ENCODE assay signal across 30 cellular contexts in genomic region chr2:120496759-120497158, GRCh38.
"Had no signal": no experiment of that assay in that cellular context is flagged by ENCODE, and none has a peak within 500 bp of the region (broad histone marks: within the 10 kb centered on the region; RNA-seq: fewer than 3 reads in every experiment).

No MANE protein-coding gene starts in this region.

- ATAC-seq: activated CD4-positive, alpha-beta T cell treated with anti-CD3 and anti-CD28 coated beads for 36 hours; activated naive CD4-positive, alpha-beta T cell treated with anti-CD3 and anti-CD28 coated beads, Interleukin-2, amount 50 U/mL, for 72 hours; activated T-cell treated with anti-CD3 and anti-CD28 coated beads, Interleukin-2, amount 50 U/mL, for 72 hours had no signal

- H3K4me3 Mint-ChIP-seq: activated CD4-positive, alpha-beta memory T cell treated with anti-CD3 and anti-CD28 coated beads, Interleukin-2, amount 10 ng/mL, durations not matched to agents 7 days and 5 days; activated CD4-positive, alpha-beta T cell treated with anti-CD3 and anti-CD28 coated beads for 36 hours; activated CD4-positive, alpha-beta T cell treated with anti-CD3 and anti-CD28 coated beads, Interleukin-2, amount 10 ng/mL, durations not matched to agents 24 days and 14 days; activated naive CD4-positive, alpha-beta T cell treated with anti-CD3 and anti-CD28 coated beads, Interleukin-2, amount 10 ng/mL, durations not matched to agents 7 days and 5 days; activated naive CD8-positive, alpha-beta T cell treated with anti-CD3 and anti-CD28 coated beads, Interleukin-2, amount 10 ng/mL, durations not matched to agents 7 days and 5 days; activated T-cell treated with anti-CD3 and anti-CD28 coated beads, Interleukin-2, amount 50 U/mL, for 24 hours; activated T-cell treated with anti-CD3 and anti-CD28 coated beads, Interleukin-2, amount 50 U/mL, for 72 hours; brain had no signal

- H3K4me1 ChIP-seq: ascending aorta, breast epithelium, heart left ventricle had no signal

- H3K36me3 ChIP-seq: ascending aorta, breast epithelium, cardiac muscle cell, heart left ventricle had no signal

- H3K27ac Mint-ChIP-seq: activated CD4-positive, alpha-beta memory T cell treated with anti-CD3 and anti-CD28 coated beads, Interleukin-2, amount 10 ng/mL, durations not matched to agents 7 days and 5 days; activated CD4-positive, alpha-beta T cell treated with anti-CD3 and anti-CD28 coated beads for 36 hours; activated CD4-positive, alpha-beta T cell treated with anti-CD3 and anti-CD28 coated beads, Interleukin-2, amount 10 ng/mL, durations not matched to agents 24 days and 14 days; activated naive CD4-positive, alpha-beta T cell treated with anti-CD3 and anti-CD28 coated beads, Interleukin-2, amount 10 ng/mL, durations not matched to agents 7 days and 5 days; activated naive CD4-positive, alpha-beta T cell treated with anti-CD3 and anti-CD28 coated beads, Interleukin-2, amount 50 U/mL, for 72 hours; activated naive CD8-positive, alpha-beta T cell treated with anti-CD3 and anti-CD28 coated beads, Interleukin-2, amount 10 ng/mL, durations not matched to agents 7 days and 5 days; activated T-cell treated with anti-CD3 and anti-CD28 coated beads, Interleukin-2, amount 50 U/mL, for 24 hours; activated T-cell treated with anti-CD3 and anti-CD28 coated beads, Interleukin-2, amount 50 U/mL, for 72 hours; brain had no signal

- H3K9me3 Mint-ChIP-seq: activated CD4-positive, alpha-beta memory T cell treated with anti-CD3 and anti-CD28 coated beads, Interleukin-2, amount 10 ng/mL, durations not matched to agents 7 days and 5 days; activated CD4-positive, alpha-beta T cell treated with anti-CD3 and anti-CD28 coated beads, Interleukin-2, amount 10 ng/mL, durations not matched to agents 24 days and 14 days; activated naive CD4-positive, alpha-beta T cell treated with anti-CD3 and anti-CD28 coated beads, Interleukin-2, amount 10 ng/mL, durations not matched to agents 7 days and 5 days; activated naive CD4-positive, alpha-beta T cell treated with anti-CD3 and anti-CD28 coated beads, Interleukin-2, amount 50 U/mL, for 72 hours; activated naive CD8-positive, alpha-beta T cell treated with anti-CD3 and anti-CD28 coated beads, Interleukin-2, amount 10 ng/mL, durations not matched to agents 7 days and 5 days; activated T-cell treated with anti-CD3 and anti-CD28 coated beads, Interleukin-2, amount 50 U/mL, for 24 hours; activated T-cell treated with anti-CD3 and anti-CD28 coated beads, Interleukin-2, amount 50 U/mL, for 72 hours had no signal

- FAIRE-seq: endometrium, endothelial cell of umbilical vein, frontal cortex had no signal

- H3K9me3 ChIP-seq: ascending aorta, breast epithelium, heart left ventricle had no signal

- H3K36me3 Mint-ChIP-seq: activated naive CD4-positive, alpha-beta T cell treated with anti-CD3 and anti-CD28 coated beads, Interleukin-2, amount 10 ng/mL, durations not matched to agents 7 days and 5 days; activated naive CD4-positive, alpha-beta T cell treated with anti-CD3 and anti-CD28 coated beads, Interleukin-2, amount 50 U/mL, for 72 hours; activated naive CD8-positive, alpha-beta T cell treated with anti-CD3 and anti-CD28 coated beads, Interleukin-2, amount 10 ng/mL, durations not matched to agents 7 days and 5 days; brain had no signal

- H3K27me3 ChIP-seq: ascending aorta, breast epithelium, heart left ventricle had no signal

- H3K27ac ChIP-seq: ascending aorta, breast epithelium, cardiac muscle cell, coronary artery, epithelial cell of prostate, heart left ventricle had no signal

- H3K4me1 Mint-ChIP-seq: activated CD4-positive, alpha-beta memory T cell treated with anti-CD3 and anti-CD28 coated beads, Interleukin-2, amount 10 ng/mL, durations not matched to agents 7 days and 5 days; activated CD4-positive, alpha-beta T cell treated with anti-CD3 and anti-CD28 coated beads for 36 hours; activated CD4-positive, alpha-beta T cell treated with anti-CD3 and anti-CD28 coated beads, Interleukin-2, amount 10 ng/mL, durations not matched to agents 24 days and 14 days; activated naive CD4-positive, alpha-beta T cell treated with anti-CD3 and anti-CD28 coated beads, Interleukin-2, amount 10 ng/mL, durations not matched to agents 7 days and 5 days; activated naive CD8-positive, alpha-beta T cell treated with anti-CD3 and anti-CD28 coated beads, Interleukin-2, amount 10 ng/mL, durations not matched to agents 7 days and 5 days had no signal

- DNase-seq: activated CD4-positive, alpha-beta memory T cell treated with anti-CD3 and anti-CD28 coated beads, Interleukin-2, amount 10 ng/mL, durations not matched to agents 7 days and 5 days; activated CD4-positive, alpha-beta T cell treated with anti-CD3 and anti-CD28 coated beads for 36 hours; activated CD4-positive, alpha-beta T cell treated with anti-CD3 and anti-CD28 coated beads, Interleukin-2, amount 10 ng/mL, durations not matched to agents 24 days and 14 days; activated CD4-positive, alpha-beta T cell treated with anti-CD3 and anti-CD28 coated beads, Interleukin-2, amount 50 U/mL, for 4 hours; activated CD4-positive, CD25-positive, alpha-beta regulatory T cell; activated CD4-positive, CD25-positive, alpha-beta regulatory T cell treated with anti-CD3 and anti-CD28 coated beads, Interleukin-2, amount 50 U/mL, for 72 hours; activated CD8-positive, alpha-beta memory T cell treated with anti-CD3 and anti-CD28 coated beads, Interleukin-2, amount 50 U/mL, for 48 hours; activated gamma-delta T cell; activated naive CD4-positive, alpha-beta T cell; activated naive CD4-positive, alpha-beta T cell treated with anti-CD3 and anti-CD28 coated beads, Interleukin-2, amount 10 ng/mL, durations not matched to agents 7 days and 5 days; activated naive CD8-positive, alpha-beta T cell treated with anti-CD3 and anti-CD28 coated beads, Interleukin-2, amount 10 ng/mL, durations not matched to agents 7 days and 5 days; activated T-cell treated with anti-CD3 and anti-CD28 coated beads for 4 hours; activated T-cell treated with anti-CD3 and anti-CD28 coated beads, Interleukin-2, amount 50 U/mL, for 24 hours; activated T-cell treated with anti-CD3 and anti-CD28 coated beads, Interleukin-2, amount 50 U/mL, for 72 hours; central memory CD4-positive, alpha-beta T cell; cerebellar nuclear complex; effector CD8-positive, alpha-beta T cell; foreskin fibroblast; T-helper 2 cell had no signal

- H3K4me3 ChIP-seq: ascending aorta, breast epithelium, cardiac muscle cell, coronary artery, heart left ventricle had no signal
